21 cellular contexts compared by ENCODE assay signal in genomic region chr5:31149072-31149471, GRCh38. TPM values are rescaled to one million over a fixed set of nuclear protein-coding genes. Genes with fewer than 3 reads are reported as not detected.
A peak's percentile ranks its signal among the peaks of the same experiment; 100 is the strongest.
DNase-seq lines count a peak whose midpoint lies in the region; ATAC-seq and TF ChIP-seq lines count a peak whose summit lies in the region.
"Had no signal": no experiment of that assay in that cellular context is flagged by ENCODE, and none has a peak within 500 bp of the region (broad histone marks: within the 10 kb centered on the region; RNA-seq: fewer than 3 reads in every experiment).

No MANE protein-coding gene starts in this region.

- DNase-seq in EH (ENCODE audit: low read depth) (peak; percentile 11), MV-4-11 (lab: John Stamatoyannopoulos, UW) (peak; percentile 2), cardiac fibroblast (ENCODE audit: low read depth in 2 of 2) (peak; percentile 23 to 37), neural crest cell (ENCODE audit: low read depth, low spot score) (no peak), T-helper 2 cell (no peak), GOT3 (lab: John Stamatoyannopoulos, UW) (no peak)
- no peak for DNase-seq in effector memory CD8-positive, alpha-beta T cell
- DNase-seq: activated naive CD4-positive, alpha-beta T cell; aorta; C1 segment of cervical spinal cord; DMS153; erythroblast; HCEC 1CT; head of caudate nucleus; NCI-H187; SK-N-SH; stimulated activated CD4-positive, alpha-beta T cell treated with anti-CD3 and anti-CD28 coated beads, Interleukin-15, amount 100 ng/mL, for 24 hours; stimulated activated naive CD4-positive, alpha-beta T cell treated with Interleukin-2 at 50 U/mL for 16 hours; transverse colon had no signal

- no peak overlapping the region for H3K4me3 ChIP-seq in cardiac fibroblast (replicated peaks in 1 of 2; ENCODE audit: low read depth in 2 of 2, low read length in 2 of 2)
- H3K4me3 ChIP-seq: coronary artery, transverse colon had no signal

- no peak overlapping the region for H3K4me3 Mint-ChIP-seq in neural crest cell
- H3K4me3 Mint-ChIP-seq in effector memory CD8-positive, alpha-beta T cell = no peak overlapping the region

- peaks cover 47% of the 10 kb centered on the region for H3K27me3 Mint-ChIP-seq in neural crest cell (ENCODE audit: low read depth)
- no peaks in the 10 kb centered on the region for H3K27me3 Mint-ChIP-seq in effector memory CD8-positive, alpha-beta T cell

- ATAC-seq in effector memory CD8-positive, alpha-beta T cell (replicated peaks) = no peak

- H3K9me3 Mint-ChIP-seq in neural crest cell = no peaks in the 10 kb centered on the region
- H3K9me3 Mint-ChIP-seq in effector memory CD8-positive, alpha-beta T cell = peaks cover 0 to 3% of the 10 kb centered on the region in 2 donors

- TF ChIP-seq CTCF in cardiac fibroblast (IDR thresholded peaks at IDR 0.05; ENCODE audit: low read depth, low read length) (no peak), neural crest cell (conservative IDR thresholded peaks at IDR 0.05) (no peak)

- H3K36me3 Mint-ChIP-seq in neural crest cell (ENCODE audit: low read depth) = no peaks in the 10 kb centered on the region
- no peaks in the 10 kb centered on the region for H3K36me3 Mint-ChIP-seq in effector memory CD8-positive, alpha-beta T cell (ENCODE audit: insufficient read depth)

- H3K4me1 Mint-ChIP-seq in neural crest cell = peaks cover 28% of the 10 kb centered on the region
- no peaks in the 10 kb centered on the region for H3K4me1 Mint-ChIP-seq in effector memory CD8-positive, alpha-beta T cell (ENCODE audit: low read depth in 2 of 2)

- peak overlapping the region; percentile 1 for H3K27ac Mint-ChIP-seq in neural crest cell (ENCODE audit: unreplicated experiment)
- H3K27ac Mint-ChIP-seq in effector memory CD8-positive, alpha-beta T cell = no peak overlapping the region

RNA-seq across cellular contexts. Expression of gene CDH6, which starts 44.4 kb away (rescaled TPM):
- total RNA-seq in neural crest cell = 233 and 247 TPM in 2 replicates
- total RNA-seq: OCI-LY7 had no signal

Comparison
In these comparisons a context has a peak if more than half of its experiments do, and no peak if none do; other contexts are left out.
1. DNase-seq: peak in EH (single experiment), MV-4-11 (single experiment) and cardiac fibroblast (2 of 2); none in neural crest cell (single experiment), T-helper 2 cell (0 of 5), effector memory CD8-positive, alpha-beta T cell (0 of 3) and GOT3 (single experiment).